In the genomic region with DNA sequence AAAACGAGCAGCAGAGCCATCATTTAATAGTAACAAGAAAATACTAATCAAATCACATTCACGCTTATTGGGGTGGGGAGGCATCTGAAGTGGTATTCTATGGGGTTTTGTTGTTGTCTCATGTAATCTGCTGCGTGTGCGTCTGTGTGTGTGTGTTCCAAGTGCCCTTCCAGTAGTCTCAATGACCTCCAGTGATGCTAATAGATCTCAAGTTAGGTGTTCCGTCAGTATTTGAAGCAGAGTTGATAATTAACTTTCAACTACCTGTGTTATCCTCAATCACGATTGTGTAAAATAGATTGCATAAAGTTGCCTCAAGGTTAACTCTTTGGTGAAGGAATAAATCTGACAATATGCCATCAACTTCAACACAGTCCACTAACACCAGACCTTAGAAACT, we compare ENCODE assay signal across 19 cellular contexts.
DNase-seq lines count a peak whose midpoint lies in the region; ATAC-seq, FAIRE-seq and TF ChIP-seq lines count a peak whose summit lies in the region.
"Had no signal": no experiment of that assay in that cellular context is flagged by ENCODE, and none has a peak within 500 bp of the region (broad histone marks: within the 10 kb centered on the region; RNA-seq: fewer than 3 reads in every experiment).

No MANE protein-coding gene starts in this region.

- TF ChIP-seq EP300 in H1 (IDR thresholded peaks at IDR 0.05; ENCODE audit: borderline replicate concordance in 1 of 2, low read depth in 2 of 2, low read length in 2 of 2): no peak

- peak overlapping the region; percentile 9 for H3K4me3 Mint-ChIP-seq in type B pancreatic cell
- H3K4me3 Mint-ChIP-seq: CD8-positive, alpha-beta memory T cell had no signal

- no peak for TF ChIP-seq RAD21 in H1 (IDR thresholded peaks at IDR 0.05 in 1 of 2, conservative IDR thresholded peaks at IDR 0.05 in 1 of 2; ENCODE audit: low read depth in 2 of 2, low read length in 2 of 2)

- ATAC-seq in mucosa of descending colon (peak; percentile 78), left cardiac atrium (no peak)
- ATAC-seq: PC-3 had no signal

- H3K79me2 ChIP-seq in H1 (ENCODE audit: control insufficient read depth in 1 of 2, insufficient read depth in 2 of 2, low read length in 2 of 2) (no peaks in the 10 kb centered on the region), mesendoderm (ENCODE audit: control insufficient read depth, insufficient read depth, low read length) (no peaks in the 10 kb centered on the region)

- H3K18ac ChIP-seq in H1 (ENCODE audit: extremely low read depth, low read length): no peak overlapping the region
- H3K18ac ChIP-seq in mesendoderm (ENCODE audit: low read length): no peak overlapping the region

- no peak for TF ChIP-seq CTCF in H1 (IDR thresholded peaks at IDR 0.05; ENCODE audit: control extremely low read depth in 1 of 3, insufficient read depth in 1 of 3, low read depth in 1 of 3, low read length in 3 of 3)
- TF ChIP-seq CTCF in mucosa of descending colon (IDR thresholded peaks at IDR 0.05): no peak
- TF ChIP-seq CTCF in type B pancreatic cell (conservative IDR thresholded peaks at IDR 0.05): no peak

- H3K23ac ChIP-seq in H1 (ENCODE audit: insufficient read length) (no peak overlapping the region), mesendoderm (ENCODE audit: low read length) (no peak overlapping the region)

- no peaks in the 10 kb centered on the region for H3K9me3 Mint-ChIP-seq in type B pancreatic cell
- H3K9me3 Mint-ChIP-seq: CD8-positive, alpha-beta memory T cell had no signal

- no peak overlapping the region for H3K4me2 ChIP-seq in H1 (ENCODE audit: insufficient read depth in 1 of 2, low read depth in 2 of 2, low read length in 2 of 2)
- H3K4me2 ChIP-seq in mesendoderm (ENCODE audit: low read length): no peak overlapping the region
- H3K4me2 ChIP-seq: BLaER1 had no signal

- no peak overlapping the region for H3K9ac ChIP-seq in H1 (replicated peaks in 1 of 4; ENCODE audit: extremely low read depth in 1 of 4, low read depth in 3 of 4, low read length in 3 of 4)
- no peak overlapping the region for H3K9ac ChIP-seq in mesendoderm (ENCODE audit: low read length)
- H3K9ac ChIP-seq: BLaER1 had no signal

- no peaks in the 10 kb centered on the region for H4K20me1 ChIP-seq in H1 (replicated peaks in 1 of 2; ENCODE audit: control insufficient read depth in 1 of 2, insufficient read depth in 2 of 2, low read length in 2 of 2)
- H4K20me1 ChIP-seq: BLaER1 had no signal

- H2BK5ac ChIP-seq in H1 (ENCODE audit: low read depth, low read length): no peak overlapping the region
- H2BK5ac ChIP-seq in mesendoderm (ENCODE audit: low read length): no peak overlapping the region

- H3K4ac ChIP-seq in H1 (replicated peaks; ENCODE audit: insufficient read length, low read depth, low read length) (no peak overlapping the region), mesendoderm (ENCODE audit: low read depth, low read length) (no peak overlapping the region)

- H2BK15ac ChIP-seq in H1 (ENCODE audit: low read length) (no peak overlapping the region), mesendoderm (replicated peaks; ENCODE audit: low read depth) (no peak overlapping the region)

- H4K8ac ChIP-seq in H1 (ENCODE audit: extremely low read depth, insufficient read depth, low read length) (no peak overlapping the region), mesendoderm (ENCODE audit: low read depth, low read length) (no peak overlapping the region)

- DNase-seq in NCI-H1105 treated with DMSO at 0.1 percent for 48 hours (lab: John Stamatoyannopoulos, UW) (peak; percentile 59), NCI-H1105 (lab: John Stamatoyannopoulos, UW) (no peak), H1 (ENCODE audit: low read depth in 1 of 2, low spot score in 2 of 2) (no peak), mucosa of descending colon (peak in 1 of 3 donors; percentile 50), type B pancreatic cell (ENCODE audit: extremely low spot score, unreplicated experiment) (no peak), AG08396 (ENCODE audit: low spot score) (no peak), mesendoderm (no peak), left cardiac atrium (no peak)
- DNase-seq: 8988T; CD8-positive, alpha-beta memory T cell; MG63; NCI-H1092 treated with DMSO at 0.1 percent for 48 hours; NCI-H1694 treated with DMSO at 0.1 percent for 48 hours; NCI-H2171; NCI-H82; PC-3 had no signal

- FAIRE-seq in H1 (lab: Jason Lieb, UNC): peak; percentile 13
- FAIRE-seq: H54 had no signal

- no peak overlapping the region for H3K14ac ChIP-seq in H1 (ENCODE audit: insufficient read length)

- H2AK5ac ChIP-seq in H1 (ENCODE audit: low read depth, low read length): no peak overlapping the region
- no peak overlapping the region for H2AK5ac ChIP-seq in mesendoderm (ENCODE audit: low read length)

- no peak overlapping the region for H2BK120ac ChIP-seq in H1 (replicated peaks; ENCODE audit: low read depth, low read length)
- H2BK120ac ChIP-seq in mesendoderm (ENCODE audit: low read depth, low read length): no peak overlapping the region

- CTCF ChIA-PET in H1 (lab: Charles Lee; ENCODE audit: partially characterized antibody): interaction anchor here (1.2 kb wide), 1 partner anchor 139 kb away, joined by 4 read pairs; no protein-coding TSS in a partner anchor

- no peaks in the 10 kb centered on the region for H3K9me3 ChIP-seq in H1 (ENCODE audit: insufficient read depth in 2 of 2, low read depth in 1 of 2, low read length in 1 of 2)
- H3K9me3 ChIP-seq in mucosa of descending colon: no peaks in the 10 kb centered on the region
- H3K9me3 ChIP-seq: BLaER1, MG63 had no signal

- H3K36me3 ChIP-seq in H1 (ENCODE audit: control insufficient read depth in 2 of 4, insufficient read depth in 4 of 4, low read length in 3 of 4) (no peaks in the 10 kb centered on the region), mucosa of descending colon (ENCODE audit: low read depth) (no peaks in the 10 kb centered on the region), mesendoderm (ENCODE audit: control insufficient read depth, insufficient read depth, low read length) (no peaks in the 10 kb centered on the region)
- H3K36me3 ChIP-seq: BLaER1, MG63 had no signal

- H3K27me3 ChIP-seq in H1 (replicated peaks in 1 of 4; ENCODE audit: control insufficient read depth in 3 of 4, extremely low read depth in 1 of 4, insufficient read depth in 3 of 4, low read length in 3 of 4) (no peaks in the 10 kb centered on the region; a peak in 1 of 7 replicates), mesendoderm (ENCODE audit: insufficient read depth, low read length, poor library complexity) (no peaks in the 10 kb centered on the region)
- H3K27me3 ChIP-seq: BLaER1, MG63 had no signal

- H3K27ac ChIP-seq in H1 (ENCODE audit: low read depth, low read length): no peak overlapping the region
- H3K27ac ChIP-seq in mesendoderm (ENCODE audit: low read depth, low read length): no peak overlapping the region
- H3K27ac ChIP-seq: BLaER1, RWPE1 had no signal

- no peaks in the 10 kb centered on the region for H3K27me3 Mint-ChIP-seq in type B pancreatic cell
- H3K27me3 Mint-ChIP-seq: CD8-positive, alpha-beta memory T cell had no signal

- H4K91ac ChIP-seq in H1 (replicated peaks; ENCODE audit: insufficient read length, low read length): no peak overlapping the region

- H3K4me3 ChIP-seq in H1 (ENCODE audit: extremely low read depth in 1 of 4, insufficient read depth in 2 of 4, low read depth in 3 of 4, low read length in 4 of 4): no peak overlapping the region
- no peak overlapping the region for H3K4me3 ChIP-seq in mucosa of descending colon
- H3K4me3 ChIP-seq in mesendoderm (ENCODE audit: low read length): no peak overlapping the region
- H3K4me3 ChIP-seq: BLaER1, MG63 had no signal

- H3K56ac ChIP-seq in H1 (replicated peaks; ENCODE audit: insufficient read length, low read depth, low read length): no peak overlapping the region
- no peak overlapping the region for H3K56ac ChIP-seq in mesendoderm (ENCODE audit: low read length)

- H3K79me1 ChIP-seq in H1 (ENCODE audit: low read depth, low read length) (no peaks in the 10 kb centered on the region), mesendoderm (ENCODE audit: low read length) (no peaks in the 10 kb centered on the region)

- H3K4me1 Mint-ChIP-seq in type B pancreatic cell (ENCODE audit: unreplicated experiment): peaks cover 37% of the 10 kb centered on the region
- H3K4me1 Mint-ChIP-seq: CD8-positive, alpha-beta memory T cell had no signal

- H3K4me1 ChIP-seq in H1 (replicated peaks in 1 of 4; ENCODE audit: control insufficient read depth in 3 of 4, insufficient read depth in 4 of 4, low read length in 3 of 4): peaks cover 0 to 7% (median 0%) of the 10 kb centered on the region in 4 experiments; a peak in 1 of 7 replicates
- H3K4me1 ChIP-seq in mucosa of descending colon (ENCODE audit: low read depth): peaks cover 32% of the 10 kb centered on the region
- H3K4me1 ChIP-seq in mesendoderm (ENCODE audit: control insufficient read depth, low read depth, low read length): peaks cover 13% of the 10 kb centered on the region
- H3K4me1 ChIP-seq: BLaER1 had no signal

- H3K23me2 ChIP-seq in H1 (ENCODE audit: low read depth, low read length): no peaks in the 10 kb centered on the region

- H4K5ac ChIP-seq in H1 (ENCODE audit: insufficient read length, low read depth, low read length) (no peak overlapping the region), mesendoderm (ENCODE audit: low read length) (no peak overlapping the region)

- WGBS in H1 (ENCODE audit: extremely low coverage in 1 of 2, insufficient coverage in 1 of 2, insufficient read length in 1 of 2, insufficient replicate concordance in 2 of 2, low coverage in 1 of 2, low lambda C conversion rate in 2 of 2, missing lambda C conversion rate in 1 of 2), 2 experiments: 82% methylated on average over 6 of the region's 6 CpGs; no CpG with 5 or more reads in 1 of the 2 experiments
- WGBS in mesendoderm (ENCODE audit: extremely low coverage, insufficient coverage, low lambda C conversion rate): no CpG with 5 or more reads among the region's 6 CpGs

- H2BK12ac ChIP-seq in H1 (ENCODE audit: low read depth, low read length): no peak overlapping the region

- no peak overlapping the region for H2AFZ ChIP-seq in H1 (ENCODE audit: low read length)

- H3K27ac Mint-ChIP-seq in type B pancreatic cell: no peak overlapping the region
- H3K27ac Mint-ChIP-seq: CD8-positive, alpha-beta memory T cell had no signal

- no peak for TF ChIP-seq POLR2A in H1 (IDR thresholded peaks at IDR 0.05; ENCODE audit: control extremely low read depth in 1 of 2, low read depth in 2 of 2, low read length in 2 of 2)

- no peaks in the 10 kb centered on the region for H3K36me3 Mint-ChIP-seq in type B pancreatic cell
- H3K36me3 Mint-ChIP-seq: CD8-positive, alpha-beta memory T cell had no signal

- intact Hi-C loops in mucosa of descending colon (cut with DNase I, micrococcal nuclease) (no loop called here), left cardiac atrium (cut with DNase I) (no loop called here)

- POLR2A ChIA-PET in H1 (lab: Charles Lee; ENCODE audit: partially characterized antibody): no interaction called here

- no peak overlapping the region for H2BK20ac ChIP-seq in H1 (ENCODE audit: low read length)

TF ChIP-seq in H1, 55 proteins besides CTCF, POLR2A, EP300 and RAD21 (continues in another document):
- no peak for TF ChIP-seq JUN (IDR thresholded peaks at IDR 0.05; ENCODE audit: low read depth, low read length)
- TF ChIP-seq, protein P1, sequence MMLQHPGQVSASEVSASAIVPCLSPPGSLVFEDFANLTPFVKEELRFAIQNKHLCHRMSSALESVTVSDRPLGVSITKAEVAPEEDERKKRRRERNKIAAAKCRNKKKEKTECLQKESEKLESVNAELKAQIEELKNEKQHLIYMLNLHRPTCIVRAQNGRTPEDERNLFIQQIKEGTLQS (IDR thresholded peaks at IDR 0.05; ENCODE audit: insufficient read depth, low read depth, low read length): no peak
